22 cellular contexts compared by ENCODE assay signal in the genomic region with DNA sequence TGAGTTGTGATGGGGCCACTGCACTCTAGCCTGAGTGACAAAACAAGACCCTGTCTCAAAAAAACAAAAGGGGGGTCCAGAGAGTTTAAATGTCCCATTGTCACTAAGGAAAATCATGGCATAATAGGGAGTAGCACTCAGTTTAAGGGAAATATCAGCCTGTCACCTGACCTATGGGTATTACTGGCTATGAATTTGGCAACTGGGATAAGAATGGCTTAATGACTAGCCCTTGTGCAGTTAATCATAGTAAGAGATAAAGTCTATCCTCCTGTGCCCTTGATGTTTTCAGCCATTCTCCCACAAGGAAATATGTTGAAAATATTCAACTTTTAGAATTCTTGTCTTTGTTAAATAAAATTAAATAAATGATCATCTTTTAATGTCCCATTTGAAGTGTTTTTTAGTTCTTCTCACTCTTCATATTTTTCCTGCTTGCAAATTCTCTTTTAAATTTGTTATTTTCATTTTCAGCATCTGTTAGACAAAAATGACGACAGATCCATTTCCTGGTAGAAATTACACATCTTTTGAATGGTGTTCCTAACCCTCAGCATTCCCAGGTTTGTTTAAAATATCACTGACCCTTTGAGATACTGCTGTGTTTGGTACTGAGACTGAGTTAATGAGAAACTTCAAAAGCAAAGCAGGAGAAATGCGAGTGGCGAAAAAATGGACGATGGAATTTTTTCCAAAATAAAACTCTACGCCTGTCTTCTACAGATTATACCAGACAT.
"Had no signal": no experiment of that assay in that cellular context is flagged by ENCODE, and none has a peak within 500 bp of the region (broad histone marks: within the 10 kb centered on the region; RNA-seq: fewer than 3 reads in every experiment).

No MANE protein-coding gene starts in this region.

- H3K27me3 Mint-ChIP-seq: memory B cell, naive B cell had no signal

- H3K9me3 ChIP-seq: left lung, mucosa of descending colon, thyroid gland had no signal

- DNase-seq: activated CD4-positive, alpha-beta T cell treated with anti-CD3 and anti-CD28 coated beads for 1 hour; activated gamma-delta T cell treated with Interleukin-2 at 50 U/mL for 16 hours; activated T-cell treated with anti-CD3 and anti-CD28 coated beads, Interleukin-2, amount 50 U/mL, for 72 hours; amniotic stem cell; foreskin melanocyte; glutamatergic neuron; hypothalamus; left lung; mucosa of descending colon; naive B cell; stimulated activated CD4-positive, alpha-beta T cell treated with anti-CD3 and anti-CD28 coated beads, Interleukin-12 subunit alpha, Interleukin-12 subunit beta, amount 100 ng/mL, for 4 hours; stimulated activated CD4-positive, alpha-beta T cell treated with anti-CD3 and anti-CD28 coated beads, Interleukin-1b, Interleukin-23, amount 100 ng/mL, for 48 hours; stimulated activated CD8-positive, alpha-beta memory T cell treated with anti-CD3 and anti-CD28 coated beads, Interleukin-4, amount 100 ng/mL, for 48 hours; stimulated activated naive CD4-positive, alpha-beta T cell treated with Interleukin-2 at 50 U/mL for 16 hours; SW 1271; thyroid gland; WERI-Rb-1 had no signal

- H3K27ac Mint-ChIP-seq: activated T-cell treated with anti-CD3 and anti-CD28 coated beads, Interleukin-2, amount 50 U/mL, for 72 hours; memory B cell had no signal

- H3K9me3 Mint-ChIP-seq: activated T-cell treated with anti-CD3 and anti-CD28 coated beads, Interleukin-2, amount 50 U/mL, for 72 hours; memory B cell had no signal

- H3K4me3 Mint-ChIP-seq: activated T-cell treated with anti-CD3 and anti-CD28 coated beads, Interleukin-2, amount 50 U/mL, for 72 hours; memory B cell; naive B cell had no signal

- H3K4me3 ChIP-seq: cardiac muscle cell, left lung, mucosa of descending colon, thyroid gland had no signal

- FAIRE-seq: colon, keratinocyte had no signal

- H3K36me3 Mint-ChIP-seq: activated naive CD4-positive, alpha-beta T cell treated with anti-CD3 and anti-CD28 coated beads, Interleukin-2, amount 50 U/mL, for 72 hours; naive B cell had no signal

- ATAC-seq: activated naive CD4-positive, alpha-beta T cell treated with anti-CD3 and anti-CD28 coated beads, Interleukin-2, amount 50 U/mL, for 72 hours; activated T-cell treated with anti-CD3 and anti-CD28 coated beads, Interleukin-2, amount 50 U/mL, for 72 hours; left lung; mucosa of descending colon had no signal

- H3K27me3 ChIP-seq: cardiac muscle cell, left lung, thyroid gland had no signal

- H3K27ac ChIP-seq: cardiac muscle cell, left lung, thyroid gland, WERI-Rb-1 had no signal

- H3K36me3 ChIP-seq: cardiac muscle cell, left lung, thyroid gland, WERI-Rb-1 had no signal
